21 cellular contexts compared by ENCODE assay signal in the genomic region with DNA sequence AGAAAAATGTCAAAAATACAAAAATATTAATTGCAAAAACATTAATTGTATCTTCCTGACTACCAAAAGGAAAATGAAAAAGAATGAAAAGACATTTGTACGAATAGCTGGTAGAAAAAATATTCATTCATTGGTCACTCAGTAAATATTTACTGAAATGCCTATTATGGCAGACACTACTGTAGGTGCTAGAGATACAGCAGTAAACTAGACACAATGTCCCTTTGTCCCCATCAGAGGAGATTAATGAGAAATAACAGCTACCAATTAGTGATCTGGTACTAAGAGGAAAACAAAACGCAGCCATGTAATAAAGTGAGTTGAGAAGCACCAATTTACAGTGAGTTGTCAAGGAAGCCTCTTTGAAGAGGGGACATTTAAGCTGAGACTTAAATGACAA.
DNase-seq lines count a peak whose midpoint lies in the region; ATAC-seq and TF ChIP-seq lines count a peak whose summit lies in the region.
"Had no signal": no experiment of that assay in that cellular context is flagged by ENCODE, and none has a peak within 500 bp of the region (broad histone marks: within the 10 kb centered on the region; RNA-seq: fewer than 3 reads in every experiment).

No MANE protein-coding gene starts in this region.

- H3K79me2 ChIP-seq in hepatocyte = peaks cover 13% of the 10 kb centered on the region

- ATAC-seq in HG03469 (IDR thresholded peaks at IDR 0.05; ENCODE audit: unreplicated experiment) = no peak
- no peak for ATAC-seq in GM18498 (IDR thresholded peaks at IDR 0.05; ENCODE audit: unreplicated experiment)
- ATAC-seq: activated CD8-positive, alpha-beta T cell treated with anti-CD3 and anti-CD28 coated beads, Interleukin-2, amount 10 ng/mL, durations not matched to agents 7 days and 5 days; left lobe of liver; Right ventricle myocardium inferior had no signal

- peaks cover 5% of the 10 kb centered on the region for H3K4me1 ChIP-seq in hepatocyte (ENCODE audit: insufficient read depth)

- H2AFZ ChIP-seq in hepatocyte = no peak overlapping the region

- BruUV-seq in Calu3 (replicated peaks; lab: Mats Ljungman, UMichigan) = no TSS peak

- H3K27ac ChIP-seq in hepatocyte = no peak overlapping the region

- no peak overlapping the region for H3K4me3 ChIP-seq in hepatocyte
- H3K4me3 ChIP-seq: MG63 had no signal

- no peaks in the 10 kb centered on the region for H3K27me3 Mint-ChIP-seq in Calu3 (ENCODE audit: unreplicated experiment)
- no peaks in the 10 kb centered on the region for H3K27me3 Mint-ChIP-seq in activated T-helper 1 cell treated with anti-CD3 and anti-CD28 coated beads, Interleukin-12 subunit alpha, Interleukin-12 subunit beta, Interleukin-2, Interleukin-4 antibody, amounts not matched to agents 30 ng/mL and 10 ng/mL and 1 ng/mL, durations not matched to agents 14 hours and 24 hours and 36 hours (ENCODE audit: insufficient read depth)
- H3K27me3 Mint-ChIP-seq: dendritic cell treated with granulocyte-macrophage colony-stimulating factor and Interleukin-4, amounts not matched to agents 40 ng/mL and 50 ng/mL, for 4 days; IgD-negative memory B cell; type B pancreatic cell had no signal

- CTCF ChIA-PET in Calu3 (lab: Charles Lee) = interaction anchor here (0.5 to 0.9 kb wide), 4 partner anchors 25 to 230 kb away, joined by 3 to 5 read pairs (median 4); no protein-coding TSS in a partner anchor

- H3K27ac Mint-ChIP-seq in Calu3 (ENCODE audit: unreplicated experiment) = peak overlapping the region; percentile 86
- no peak overlapping the region for H3K27ac Mint-ChIP-seq in activated T-helper 1 cell treated with anti-CD3 and anti-CD28 coated beads, Interleukin-12 subunit alpha, Interleukin-12 subunit beta, Interleukin-2, Interleukin-4 antibody, amounts not matched to agents 30 ng/mL and 10 ng/mL and 1 ng/mL, durations not matched to agents 14 hours and 24 hours and 36 hours
- H3K27ac Mint-ChIP-seq: activated CD8-positive, alpha-beta T cell treated with anti-CD3 and anti-CD28 coated beads, Interleukin-2, amount 10 ng/mL, durations not matched to agents 7 days and 5 days; dendritic cell treated with granulocyte-macrophage colony-stimulating factor and Interleukin-4, amounts not matched to agents 40 ng/mL and 50 ng/mL, for 4 days; nephron progenitor cell; type B pancreatic cell had no signal

- no peaks in the 10 kb centered on the region for H3K9me2 ChIP-seq in hepatocyte (replicated peaks; ENCODE audit: insufficient read depth)

- WGBS in hepatocyte (ENCODE audit: low lambda C conversion rate, missing lambda C conversion rate) = 79% methylated on average over 2 of the region's 2 CpGs

- DNase-seq in NCI-H2029 (lab: John Stamatoyannopoulos, UW) = peak; percentile 22
- no peak for DNase-seq in NCI-H2029 treated with DMSO at 0.1 percent for 48 hours (lab: John Stamatoyannopoulos, UW)
- DNase-seq in Calu3 = no peak
- DNase-seq in NCI-H526 (lab: John Stamatoyannopoulos, UW) = peak; percentile 77 to 82
- no peak for DNase-seq in hepatocyte (ENCODE audit: low spot score)
- DNase-seq in activated T-helper 1 cell treated with anti-CD3 and anti-CD28 coated beads, Interleukin-12 subunit alpha, Interleukin-12 subunit beta, Interleukin-2, Interleukin-4 antibody, amounts not matched to agents 30 ng/mL and 10 ng/mL and 1 ng/mL, durations not matched to agents 14 hours and 24 hours and 36 hours (ENCODE audit: low spot score) = no peak
- DNase-seq: activated CD8-positive, alpha-beta T cell treated with anti-CD3 and anti-CD28 coated beads, Interleukin-2, amount 10 ng/mL, durations not matched to agents 7 days and 5 days; amniotic stem cell; MG63; midbrain; NCI-H510A; nephron progenitor cell; posterior cingulate gyrus; stimulated activated CD8-positive, alpha-beta memory T cell treated with anti-CD3 and anti-CD28 coated beads, Interleukin-4, amount 100 ng/mL, for 48 hours had no signal

- no peaks in the 10 kb centered on the region for H3K27me3 ChIP-seq in hepatocyte
- H3K27me3 ChIP-seq: MG63 had no signal

- intact Hi-C loops in Calu3 (cut with micrococcal nuclease; ENCODE audit: unreplicated experiment) = loop anchor here (5.0 kb wide), 1 partner anchor 56 kb away; no protein-coding TSS in a partner anchor
- intact Hi-C loops in activated T-helper 1 cell treated with anti-CD3 and anti-CD28 coated beads, Interleukin-12 subunit alpha, Interleukin-12 subunit beta, Interleukin-2, Interleukin-4 antibody, amounts not matched to agents 30 ng/mL and 10 ng/mL and 1 ng/mL, durations not matched to agents 14 hours and 24 hours and 36 hours (cut with micrococcal nuclease) = no loop called here

- peak overlapping the region; percentile 52 for H3K4me2 ChIP-seq in hepatocyte

- peak overlapping the region; percentile 60 for H3K4me3 Mint-ChIP-seq in Calu3 (ENCODE audit: low read depth, unreplicated experiment)
- H3K4me3 Mint-ChIP-seq in activated T-helper 1 cell treated with anti-CD3 and anti-CD28 coated beads, Interleukin-12 subunit alpha, Interleukin-12 subunit beta, Interleukin-2, Interleukin-4 antibody, amounts not matched to agents 30 ng/mL and 10 ng/mL and 1 ng/mL, durations not matched to agents 14 hours and 24 hours and 36 hours = no peak overlapping the region
- H3K4me3 Mint-ChIP-seq: activated CD8-positive, alpha-beta T cell treated with anti-CD3 and anti-CD28 coated beads, Interleukin-2, amount 10 ng/mL, durations not matched to agents 7 days and 5 days; dendritic cell treated with granulocyte-macrophage colony-stimulating factor and Interleukin-4, amounts not matched to agents 40 ng/mL and 50 ng/mL, for 4 days; nephron progenitor cell; type B pancreatic cell had no signal

- H3K9me3 ChIP-seq in hepatocyte (ENCODE audit: low read depth) = no peaks in the 10 kb centered on the region

- H4K20me1 ChIP-seq in hepatocyte (ENCODE audit: insufficient read depth, poor library complexity, severe bottlenecking) = no peaks in the 10 kb centered on the region

- H3K9me3 Mint-ChIP-seq in Calu3 (ENCODE audit: low read depth, unreplicated experiment) = peaks cover 6% of the 10 kb centered on the region
- no peaks in the 10 kb centered on the region for H3K9me3 Mint-ChIP-seq in activated T-helper 1 cell treated with anti-CD3 and anti-CD28 coated beads, Interleukin-12 subunit alpha, Interleukin-12 subunit beta, Interleukin-2, Interleukin-4 antibody, amounts not matched to agents 30 ng/mL and 10 ng/mL and 1 ng/mL, durations not matched to agents 14 hours and 24 hours and 36 hours

- H3K36me3 Mint-ChIP-seq in Calu3 (ENCODE audit: insufficient read depth, unreplicated experiment) = no peaks in the 10 kb centered on the region
- H3K36me3 Mint-ChIP-seq in activated T-helper 1 cell treated with anti-CD3 and anti-CD28 coated beads, Interleukin-12 subunit alpha, Interleukin-12 subunit beta, Interleukin-2, Interleukin-4 antibody, amounts not matched to agents 30 ng/mL and 10 ng/mL and 1 ng/mL, durations not matched to agents 14 hours and 24 hours and 36 hours (ENCODE audit: low read depth) = peaks cover 10% of the 10 kb centered on the region

- H3K4me1 Mint-ChIP-seq in Calu3 (ENCODE audit: low read depth, unreplicated experiment) = peaks cover 35% of the 10 kb centered on the region
- peaks cover 9% of the 10 kb centered on the region for H3K4me1 Mint-ChIP-seq in activated T-helper 1 cell treated with anti-CD3 and anti-CD28 coated beads, Interleukin-12 subunit alpha, Interleukin-12 subunit beta, Interleukin-2, Interleukin-4 antibody, amounts not matched to agents 30 ng/mL and 10 ng/mL and 1 ng/mL, durations not matched to agents 14 hours and 24 hours and 36 hours (ENCODE audit: low read depth)
- H3K4me1 Mint-ChIP-seq: IgD-negative memory B cell, nephron progenitor cell had no signal

- no peaks in the 10 kb centered on the region for H3K36me3 ChIP-seq in hepatocyte (replicated peaks; ENCODE audit: insufficient read depth, low read depth)

- TF ChIP-seq CTCF in Calu3 (IDR thresholded peaks at IDR 0.05; ENCODE audit: unreplicated experiment) (no peak), hepatocyte (IDR thresholded peaks at IDR 0.05; ENCODE audit: poor library complexity) (no peak)

Comparison
In these comparisons a context has a peak if more than half of its experiments do, and no peak if none do; other contexts are left out.
1. DNase-seq: peak in NCI-H2029 (single experiment) and NCI-H526 (2 of 2); none in NCI-H2029 treated with DMSO at 0.1 percent for 48 hours (single experiment), Calu3 (single experiment), hepatocyte (single experiment) and activated T-helper 1 cell treated with anti-CD3 and anti-CD28 coated beads, Interleukin-12 subunit alpha, Interleukin-12 subunit beta, Interleukin-2, Interleukin-4 antibody, amounts not matched to agents 30 ng/mL and 10 ng/mL and 1 ng/mL, durations not matched to agents 14 hours and 24 hours and 36 hours (single experiment).